ENCODE assay signal across 14 cellular contexts in genomic region chr17:66405836-66406679, GRCh38.
DNase-seq lines count a peak whose midpoint lies in the region; ATAC-seq and TF ChIP-seq lines count a peak whose summit lies in the region.
"Had no signal": no experiment of that assay in that cellular context is flagged by ENCODE, and none has a peak within 500 bp of the region (broad histone marks: within the 10 kb centered on the region; RNA-seq: fewer than 3 reads in every experiment).

No MANE protein-coding gene starts in this region.

- H3K36me3 Mint-ChIP-seq in activated naive CD4-positive, alpha-beta T cell treated with anti-CD3 and anti-CD28 coated beads for 36 hours (ENCODE audit: low read depth): peaks cover 1% of the 10 kb centered on the region

- H3K27me3 ChIP-seq in adrenal gland: no peaks in the 10 kb centered on the region
- H3K27me3 ChIP-seq in suprapubic skin: no peaks in the 10 kb centered on the region

- H3K27ac Mint-ChIP-seq in activated naive CD4-positive, alpha-beta T cell treated with anti-CD3 and anti-CD28 coated beads for 36 hours: peak overlapping the region; percentile 39

- H3K36me3 ChIP-seq in adrenal gland (replicated peaks in 1 of 2): no peaks in the 10 kb centered on the region
- no peaks in the 10 kb centered on the region for H3K36me3 ChIP-seq in suprapubic skin

- 19 to 35% (median 33%) methylated on average over 6 of the region's 6 CpGs for whole genome bisulfite sequencing in adrenal gland, 4 donors
- 23% methylated on average over 6 of the region's 6 CpGs for WGBS in suprapubic skin

- H3K4me3 ChIP-seq in adrenal gland (no peak overlapping the region), suprapubic skin (no peak overlapping the region)

- H3K9me3 ChIP-seq in adrenal gland (replicated peaks in 1 of 3): no peaks in the 10 kb centered on the region
- no peaks in the 10 kb centered on the region for H3K9me3 ChIP-seq in suprapubic skin

- no peak for DNase-seq in activated naive CD4-positive, alpha-beta T cell treated with anti-CD3 and anti-CD28 coated beads for 36 hours
- DNase-seq in activated naive CD4-positive, alpha-beta T cell treated with Interleukin-2 at 50 U/mL for 16 hours: no peak
- DNase-seq in NCI-H2171 treated with DMSO at 0.1 percent for 48 hours (lab: John Stamatoyannopoulos, UW) (peak; percentile 85), adrenal gland (peak in 4 of 7 donors; percentile 35 to 79 (median 49)), retina (peak; percentile 56), cerebellar nuclear complex (lab: John Stamatoyannopoulos, UW) (no peak), suprapubic skin (ENCODE audit: low spot score in 2 of 2) (no peak)
- DNase-seq: activated CD4-positive, alpha-beta T cell treated with anti-CD3 and anti-CD28 coated beads for 1 hour; AML-193; hypothalamus; NCI-H2107; right cardiac atrium; trophoblast cell had no signal

- H3K27ac ChIP-seq in adrenal gland: no peak overlapping the region
- no peak overlapping the region for H3K27ac ChIP-seq in suprapubic skin

- no peak for TF ChIP-seq EP300 in suprapubic skin (IDR thresholded peaks at IDR 0.05)

- TF ChIP-seq CTCF in adrenal gland (IDR thresholded peaks at IDR 0.05) (no peak), suprapubic skin (IDR thresholded peaks at IDR 0.05) (no peak)

- H3K9me3 Mint-ChIP-seq in activated naive CD4-positive, alpha-beta T cell treated with anti-CD3 and anti-CD28 coated beads for 36 hours: no peaks in the 10 kb centered on the region

- no peak for ATAC-seq in GM21515 (IDR thresholded peaks at IDR 0.05; ENCODE audit: unreplicated experiment)
- ATAC-seq: right cardiac atrium had no signal

- H3K27me3 Mint-ChIP-seq in activated naive CD4-positive, alpha-beta T cell treated with anti-CD3 and anti-CD28 coated beads for 36 hours (ENCODE audit: low read depth): no peaks in the 10 kb centered on the region

- peaks cover 82% of the 10 kb centered on the region for H3K4me1 Mint-ChIP-seq in activated naive CD4-positive, alpha-beta T cell treated with anti-CD3 and anti-CD28 coated beads for 36 hours (ENCODE audit: low read depth)

- CTCF ChIA-PET in activated naive CD4-positive, alpha-beta T cell treated with anti-CD3 and anti-CD28 coated beads for 36 hours (lab: Charles Lee): no interaction called here

- H3K4me1 ChIP-seq in adrenal gland (replicated peaks in 1 of 2) (peaks cover 7 to 31% of the 10 kb centered on the region in 2 donors), suprapubic skin (peaks cover 29% of the 10 kb centered on the region)

- no peak for TF ChIP-seq POLR2A in adrenal gland (IDR thresholded peaks at IDR 0.05)
- no peak for TF ChIP-seq POLR2A in suprapubic skin (IDR thresholded peaks at IDR 0.05)

- peak overlapping the region; percentile 43 for H3K4me3 Mint-ChIP-seq in activated naive CD4-positive, alpha-beta T cell treated with anti-CD3 and anti-CD28 coated beads for 36 hours

- intact Hi-C loops in activated naive CD4-positive, alpha-beta T cell treated with anti-CD3 and anti-CD28 coated beads for 36 hours (cut with micrococcal nuclease): no loop called here
- intact Hi-C loops in adrenal gland (cut with DNase I): no loop called here

Comparison
In these comparisons a context has a peak if more than half of its experiments do, and no peak if none do; other contexts are left out.
1. DNase-seq: peak in NCI-H2171 treated with DMSO at 0.1 percent for 48 hours (single experiment), adrenal gland (4 of 7) and retina (single experiment); none in activated naive CD4-positive, alpha-beta T cell treated with anti-CD3 and anti-CD28 coated beads for 36 hours (single experiment), activated naive CD4-positive, alpha-beta T cell treated with Interleukin-2 at 50 U/mL for 16 hours (single experiment), cerebellar nuclear complex (0 of 2) and suprapubic skin (0 of 2).